In genomic region chrX:71543316-71543715, GRCh38 we compare ENCODE assay signal across 1 cellular context.
TF ChIP-seq lines count a peak whose summit lies in the region.

No MANE protein-coding gene starts in this region.

TF ChIP-seq in SK-N-SH, 30 proteins besides CTCF, POLR2A, EP300 and RAD21 (continued from another document):
- TF ChIP-seq REST (IDR thresholded peaks at IDR 0.05; ENCODE audit: low read depth, low read length) (no peak), USF1 (IDR thresholded peaks at IDR 0.05; ENCODE audit: borderline replicate concordance, low read depth) (no peak), NFIC (IDR thresholded peaks at IDR 0.05; ENCODE audit: borderline replicate concordance) (peak; percentile 52; the same call in 1 of the 2 replicates), RFX5 (IDR thresholded peaks at IDR 0.05; ENCODE audit: low read length) (no peak), POLR2AphosphoS5 (IDR thresholded peaks at IDR 0.05; ENCODE audit: low read depth, low read length) (peak; percentile 14; the same call in 1 of the 2 replicates), MEF2A (IDR thresholded peaks at IDR 0.05; ENCODE audit: borderline replicate concordance, low read depth) (peak; percentile 77), ZBTB33 (IDR thresholded peaks at IDR 0.05; ENCODE audit: borderline replicate concordance, low read depth) (no peak), EZH2phosphoT487 (IDR thresholded peaks at IDR 0.05; ENCODE audit: borderline replicate concordance, low read depth) (no peak), TAF1 (IDR thresholded peaks at IDR 0.05; ENCODE audit: borderline replicate concordance, low read depth, low read length) (no peak)
